1 cellular context compared by ENCODE assay signal in the genomic region with DNA sequence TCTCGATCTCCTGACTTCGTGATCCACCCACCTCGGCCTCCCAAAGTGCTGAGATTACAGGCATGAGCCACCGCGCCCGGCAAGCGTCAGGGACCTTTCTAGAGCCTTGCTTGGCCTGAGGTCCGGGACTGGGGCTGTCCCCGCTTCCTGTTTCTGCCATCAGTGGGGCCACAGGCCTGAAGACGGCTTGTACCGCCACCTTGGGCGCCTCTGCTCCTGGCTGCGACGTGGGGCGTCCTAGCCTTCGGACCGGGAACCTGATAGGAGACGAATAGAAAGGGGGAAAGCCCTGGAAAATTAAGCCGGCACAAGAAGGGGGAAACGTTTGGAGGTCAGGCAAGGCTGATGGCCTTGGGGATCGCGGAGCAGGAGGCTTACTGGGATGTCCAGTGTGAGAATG.
TF ChIP-seq lines count a peak whose summit lies in the region.

No MANE protein-coding gene starts in this region.

TF ChIP-seq in GM12878, 131 proteins besides CTCF, POLR2A, EP300 and RAD21:
- TF ChIP-seq, protein P1, sequence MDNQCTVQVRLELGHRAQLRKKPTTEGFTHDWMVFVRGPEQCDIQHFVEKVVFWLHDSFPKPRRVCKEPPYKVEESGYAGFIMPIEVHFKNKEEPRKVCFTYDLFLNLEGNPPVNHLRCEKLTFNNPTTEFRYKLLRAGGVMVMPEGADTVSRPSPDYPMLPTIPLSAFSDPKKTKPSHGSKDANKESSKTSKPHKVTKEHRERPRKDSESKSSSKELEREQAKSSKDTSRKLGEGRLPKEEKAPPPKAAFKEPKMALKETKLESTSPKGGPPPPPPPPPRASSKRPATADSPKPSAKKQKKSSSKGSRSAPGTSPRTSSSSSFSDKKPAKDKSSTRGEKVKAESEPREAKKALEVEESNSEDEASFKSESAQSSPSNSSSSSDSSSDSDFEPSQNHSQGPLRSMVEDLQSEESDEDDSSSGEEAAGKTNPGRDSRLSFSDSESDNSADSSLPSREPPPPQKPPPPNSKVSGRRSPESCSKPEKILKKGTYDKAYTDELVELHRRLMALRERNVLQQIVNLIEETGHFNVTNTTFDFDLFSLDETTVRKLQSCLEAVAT (IDR thresholded peaks at IDR 0.05), result 0 out of 2 replicates have a peak, but pooled peaks have one; percentile 53
- TF ChIP-seq SPI1 (IDR thresholded peaks at IDR 0.05; ENCODE audit: borderline replicate concordance, insufficient read depth, low read depth, low read length) (peak; percentile 37; the same call in 1 of the 2 replicates), CREM (IDR thresholded peaks at IDR 0.05; ENCODE audit: low read depth) (no peak)
